Comparison of ENCODE assay signal across 8 cellular contexts in the genomic region with DNA sequence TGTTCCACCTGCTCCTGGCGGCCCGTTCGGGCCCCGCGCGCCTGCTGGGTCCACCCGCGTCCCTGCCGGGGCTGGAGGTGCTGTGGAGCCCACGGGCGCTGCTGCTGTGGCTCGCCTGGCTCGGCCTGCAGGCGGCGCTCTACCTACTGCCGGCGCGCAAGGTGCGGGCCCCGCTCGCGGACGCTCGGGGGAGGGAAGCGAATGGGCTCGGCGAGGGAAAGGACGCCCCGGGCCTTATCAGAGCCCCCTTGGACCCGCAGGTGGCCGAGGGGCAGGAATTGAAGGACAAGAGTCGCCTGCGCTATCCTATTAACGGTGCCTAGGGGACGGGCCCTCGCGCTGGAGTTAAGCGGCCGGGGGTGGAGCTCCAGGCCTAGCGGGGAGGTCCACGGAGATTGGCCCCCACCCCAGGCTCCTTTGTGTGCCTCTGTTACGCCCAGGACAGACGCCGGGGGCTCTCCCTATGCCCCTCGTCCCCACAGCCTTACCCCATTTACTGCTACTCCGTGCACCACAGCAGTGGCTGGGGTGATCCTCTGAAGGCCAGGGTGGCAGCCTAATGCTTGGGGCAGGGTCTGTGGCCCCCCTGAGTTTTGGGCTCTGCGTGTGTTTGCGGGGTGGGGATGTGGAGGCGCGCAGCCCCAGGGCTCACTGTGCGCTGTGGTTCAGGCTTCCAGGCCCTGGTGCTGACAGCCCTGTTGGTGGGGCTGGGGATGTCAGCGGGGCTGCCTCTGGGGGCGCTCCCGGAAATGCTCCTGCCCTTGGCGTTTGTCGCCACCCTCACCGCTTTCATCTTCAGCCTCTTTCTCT. TPM values are rescaled to one million over a fixed set of nuclear protein-coding genes. Genes with fewer than 3 reads are reported as not detected.
DNase-seq lines count a peak whose midpoint lies in the region; ATAC-seq and TF ChIP-seq lines count a peak whose summit lies in the region.

No MANE protein-coding gene starts in this region.

- no peak for ATAC-seq in HG03159 (IDR thresholded peaks at IDR 0.05; ENCODE audit: unreplicated experiment)

- H3K4me1 ChIP-seq in iPS-15b (ENCODE audit: control insufficient read depth, insufficient read depth, low read length) (peaks cover 3% of the 10 kb centered on the region), skeletal muscle tissue (ENCODE audit: control insufficient read depth in 3 of 3, insufficient read depth in 3 of 3, low read length in 3 of 3) (peaks cover 34 to 66% (median 54%) of the 10 kb centered on the region in 3 donors)

- peaks cover 5% of the 10 kb centered on the region for H3K79me2 ChIP-seq in SU-DHL-6 (ENCODE audit: insufficient read depth, low read length)

- no peaks in the 10 kb centered on the region for H4K20me1 ChIP-seq in SU-DHL-6 (ENCODE audit: low read depth, low read length)

- peak; percentile 63 to 72 (median 70) for DNase-seq in NCI-H1417 (lab: John Stamatoyannopoulos, UW)
- no peak for DNase-seq in NCI-H1417 treated with DMSO at 0.1 percent for 48 hours (lab: John Stamatoyannopoulos, UW)
- DNase-seq in HT-29 (ENCODE audit: low spot score) = peak; percentile 73
- DNase-seq in anterior cingulate cortex (lab: John Stamatoyannopoulos, UW) = peak in 50 of 58 donors; percentile 8 to 69 (median 44)

- H3K9ac ChIP-seq in SU-DHL-6 (ENCODE audit: low read length) (peak overlapping the region; percentile 91), iPS-15b (ENCODE audit: low read depth, low read length) (peak overlapping the region; percentile 87), skeletal muscle tissue (ENCODE audit: low read depth in 1 of 3, low read length in 3 of 3) (peak overlapping the region; percentile 72 to 86 (median 73))

- H3K4me2 ChIP-seq in SU-DHL-6 (ENCODE audit: low read depth, low read length, poor library complexity, severe bottlenecking) = peak overlapping the region; percentile 94

- no peaks in the 10 kb centered on the region for H3K36me3 ChIP-seq in SU-DHL-6 (ENCODE audit: low read length)
- H3K36me3 ChIP-seq in iPS-15b (ENCODE audit: control insufficient read depth, insufficient read depth, low read length) = peaks cover 30% of the 10 kb centered on the region
- H3K36me3 ChIP-seq in skeletal muscle tissue (ENCODE audit: control insufficient read depth in 3 of 3, insufficient read depth in 3 of 3, low read length in 3 of 3) = peaks cover 24 to 28% (median 26%) of the 10 kb centered on the region in 3 donors

- H2AFZ ChIP-seq in SU-DHL-6 (ENCODE audit: low read depth, low read length, severe bottlenecking) = peak overlapping the region; percentile 8

- H3K9me3 ChIP-seq in SU-DHL-6 (ENCODE audit: insufficient read depth, low read length) (no peaks in the 10 kb centered on the region), iPS-15b (ENCODE audit: control insufficient read depth, insufficient read depth, low read length) (no peaks in the 10 kb centered on the region), skeletal muscle tissue (ENCODE audit: control insufficient read depth in 3 of 3, low read length in 3 of 3) (no peaks in the 10 kb centered on the region)

- H3K27ac ChIP-seq in SU-DHL-6 (ENCODE audit: low read depth, low read length) (peak overlapping the region; percentile 88), skeletal muscle tissue (ENCODE audit: low read depth, low read length) (no peak overlapping the region)

- peaks cover 16% of the 10 kb centered on the region for H3F3A ChIP-seq in SU-DHL-6 (ENCODE audit: insufficient read depth)

- TF ChIP-seq CTCF in SU-DHL-6 (IDR thresholded peaks at IDR 0.05; ENCODE audit: insufficient read depth, low read length, poor library complexity, severe bottlenecking) = peak; percentile 95

- H3K9me2 ChIP-seq in SU-DHL-6 (replicated peaks; ENCODE audit: insufficient read depth, low read length) = no peaks in the 10 kb centered on the region

- H3K27me3 ChIP-seq in SU-DHL-6 (ENCODE audit: low read length) (no peaks in the 10 kb centered on the region), iPS-15b (ENCODE audit: control insufficient read depth, insufficient read depth, low read length) (no peaks in the 10 kb centered on the region), skeletal muscle tissue (ENCODE audit: control insufficient read depth in 3 of 3, insufficient read depth in 3 of 3, low read length in 3 of 3) (no peaks in the 10 kb centered on the region)

- H3K4me3 ChIP-seq in SU-DHL-6 (ENCODE audit: insufficient read depth, low read length, poor library complexity, severe bottlenecking) = peak overlapping the region; percentile 90
- peak overlapping the region; percentile 76 for H3K4me3 ChIP-seq in iPS-15b (ENCODE audit: low read depth, low read length)
- peak overlapping the region; percentile 69 to 76 (median 72) for H3K4me3 ChIP-seq in skeletal muscle tissue (ENCODE audit: low read length in 3 of 3)

RNA-seq across cellular contexts. Expression of a gene that starts 1.1 kb away (rescaled TPM):
- 84.4 and 113 TPM in 2 replicates for total RNA-seq in HT-29 (2014; rRNA removed; shearing (Covaris generic))
- total RNA-seq in skeletal muscle tissue = 8.4 TPM

RNA-seq across cellular contexts. Expression of a gene that starts 4.7 kb away (rescaled TPM):
- 104 and 115 TPM in 2 replicates for total RNA-seq in HT-29 (2014; rRNA removed; shearing (Covaris generic))
- 4.2 TPM for total RNA-seq in skeletal muscle tissue

RNA-seq across cellular contexts. Expression of a gene that starts 9.2 kb away (rescaled TPM):
- total RNA-seq in HT-29 (2014; rRNA removed; shearing (Covaris generic)) = 835 and 863 TPM in 2 replicates
- total RNA-seq in skeletal muscle tissue = 292 TPM

RNA-seq across cellular contexts. Expression of a gene that starts 9.4 kb away (rescaled TPM):
- total RNA-seq in HT-29 (2014; rRNA removed; shearing (Covaris generic)) = 153 and 200 TPM in 2 replicates
- 21.4 TPM for total RNA-seq in skeletal muscle tissue

RNA-seq across cellular contexts. Expression of a gene that starts 16.7 kb away (rescaled TPM):
- 549 and 628 TPM in 2 replicates for total RNA-seq in HT-29 (2014; rRNA removed; shearing (Covaris generic))
- 166 TPM for total RNA-seq in skeletal muscle tissue

Comparison
In these comparisons a context has a peak if more than half of its experiments do, and no peak if none do; other contexts are left out.
1. RNA of a gene that starts 4.7 kb away (total RNA-seq): 104 to 115 TPM in HT-29; 4.2 TPM in skeletal muscle tissue (single experiment); every median in the first group is over 10 times any median in the second.
2. Peak in every context shown above with its lines, with median percentiles within 50 percentile points of each other: H3K4me3 ChIP-seq and H3K9ac ChIP-seq.